In genomic region chr2:205758051-205758450, GRCh38 we compare ENCODE assay signal across 1 cellular context.
TF ChIP-seq lines count a peak whose summit lies in the region.

No MANE protein-coding gene starts in this region.

TF ChIP-seq in GM23338, 12 proteins besides CTCF, POLR2A, EP300 and RAD21 (continued from another document):
- TF ChIP-seq, protein P1, sequence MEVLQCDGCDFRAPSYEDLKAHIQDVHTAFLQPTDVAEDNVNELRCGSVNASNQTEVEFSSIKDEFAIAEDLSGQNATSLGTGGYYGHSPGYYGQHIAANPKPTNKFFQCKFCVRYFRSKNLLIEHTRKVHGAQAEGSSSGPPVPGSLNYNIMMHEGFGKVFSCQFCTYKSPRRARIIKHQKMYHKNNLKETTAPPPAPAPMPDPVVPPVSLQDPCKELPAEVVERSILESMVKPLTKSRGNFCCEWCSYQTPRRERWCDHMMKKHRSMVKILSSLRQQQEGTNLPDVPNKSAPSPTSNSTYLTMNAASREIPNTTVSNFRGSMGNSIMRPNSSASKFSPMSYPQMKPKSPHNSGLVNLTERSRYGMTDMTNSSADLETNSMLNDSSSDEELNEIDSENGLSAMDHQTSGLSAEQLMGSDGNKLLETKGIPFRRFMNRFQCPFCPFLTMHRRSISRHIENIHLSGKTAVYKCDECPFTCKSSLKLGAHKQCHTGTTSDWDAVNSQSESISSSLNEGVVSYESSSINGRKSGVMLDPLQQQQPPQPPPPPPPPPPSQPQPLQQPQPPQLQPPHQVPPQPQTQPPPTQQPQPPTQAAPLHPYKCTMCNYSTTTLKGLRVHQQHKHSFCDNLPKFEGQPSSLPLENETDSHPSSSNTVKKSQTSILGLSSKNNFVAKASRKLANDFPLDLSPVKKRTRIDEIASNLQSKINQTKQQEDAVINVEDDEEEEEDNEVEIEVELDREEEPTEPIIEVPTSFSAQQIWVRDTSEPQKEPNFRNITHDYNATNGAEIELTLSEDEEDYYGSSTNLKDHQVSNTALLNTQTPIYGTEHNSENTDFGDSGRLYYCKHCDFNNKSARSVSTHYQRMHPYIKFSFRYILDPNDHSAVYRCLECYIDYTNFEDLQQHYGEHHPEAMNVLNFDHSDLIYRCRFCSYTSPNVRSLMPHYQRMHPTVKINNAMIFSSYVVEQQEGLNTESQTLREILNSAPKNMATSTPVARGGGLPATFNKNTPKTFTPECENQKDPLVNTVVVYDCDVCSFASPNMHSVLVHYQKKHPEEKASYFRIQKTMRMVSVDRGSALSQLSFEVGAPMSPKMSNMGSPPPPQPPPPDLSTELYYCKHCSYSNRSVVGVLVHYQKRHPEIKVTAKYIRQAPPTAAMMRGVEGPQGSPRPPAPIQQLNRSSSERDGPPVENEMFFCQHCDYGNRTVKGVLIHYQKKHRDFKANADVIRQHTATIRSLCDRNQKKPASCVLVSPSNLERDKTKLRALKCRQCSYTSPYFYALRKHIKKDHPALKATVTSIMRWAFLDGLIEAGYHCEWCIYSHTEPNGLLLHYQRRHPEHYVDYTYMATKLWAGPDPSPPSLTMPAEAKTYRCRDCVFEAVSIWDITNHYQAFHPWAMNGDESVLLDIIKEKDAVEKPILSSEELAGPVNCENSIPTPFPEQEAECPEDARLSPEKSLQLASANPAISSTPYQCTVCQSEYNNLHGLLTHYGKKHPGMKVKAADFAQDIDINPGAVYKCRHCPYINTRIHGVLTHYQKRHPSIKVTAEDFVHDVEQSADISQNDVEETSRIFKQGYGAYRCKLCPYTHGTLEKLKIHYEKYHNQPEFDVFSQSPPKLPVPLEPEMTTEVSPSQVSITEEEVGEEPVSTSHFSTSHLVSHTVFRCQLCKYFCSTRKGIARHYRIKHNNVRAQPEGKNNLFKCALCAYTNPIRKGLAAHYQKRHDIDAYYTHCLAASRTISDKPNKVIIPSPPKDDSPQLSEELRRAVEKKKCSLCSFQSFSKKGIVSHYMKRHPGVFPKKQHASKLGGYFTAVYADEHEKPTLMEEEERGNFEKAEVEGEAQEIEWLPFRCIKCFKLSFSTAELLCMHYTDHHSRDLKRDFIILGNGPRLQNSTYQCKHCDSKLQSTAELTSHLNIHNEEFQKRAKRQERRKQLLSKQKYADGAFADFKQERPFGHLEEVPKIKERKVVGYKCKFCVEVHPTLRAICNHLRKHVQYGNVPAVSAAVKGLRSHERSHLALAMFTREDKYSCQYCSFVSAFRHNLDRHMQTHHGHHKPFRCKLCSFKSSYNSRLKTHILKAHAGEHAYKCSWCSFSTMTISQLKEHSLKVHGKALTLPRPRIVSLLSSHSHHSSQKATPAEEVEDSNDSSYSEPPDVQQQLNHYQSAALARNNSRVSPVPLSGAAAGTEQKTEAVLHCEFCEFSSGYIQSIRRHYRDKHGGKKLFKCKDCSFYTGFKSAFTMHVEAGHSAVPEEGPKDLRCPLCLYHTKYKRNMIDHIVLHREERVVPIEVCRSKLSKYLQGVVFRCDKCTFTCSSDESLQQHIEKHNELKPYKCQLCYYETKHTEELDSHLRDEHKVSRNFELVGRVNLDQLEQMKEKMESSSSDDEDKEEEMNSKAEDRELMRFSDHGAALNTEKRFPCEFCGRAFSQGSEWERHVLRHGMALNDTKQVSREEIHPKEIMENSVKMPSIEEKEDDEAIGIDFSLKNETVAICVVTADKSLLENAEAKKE (CRISPR knock-in tag; IDR thresholded peaks at IDR 0.05): no peak
- no peak for TF ChIP-seq STAT1 (IDR thresholded peaks at IDR 0.05; ENCODE audit: unreplicated experiment)
- no peak for TF ChIP-seq NANOG (IDR thresholded peaks at IDR 0.05; ENCODE audit: borderline replicate concordance)
